ENCODE assay signal across 8 cellular contexts in genomic region chr11:72683782-72684200, GRCh38. TPM values are rescaled to one million over a fixed set of nuclear protein-coding genes. Genes with fewer than 3 reads are reported as not detected.
A peak's percentile ranks its signal among the peaks of the same experiment; 100 is the strongest.
DNase-seq lines count a peak whose midpoint lies in the region; ATAC-seq, FAIRE-seq and TF ChIP-seq lines count a peak whose summit lies in the region.

No MANE protein-coding gene starts in this region.

- no peak overlapping the region for H3K18ac ChIP-seq in H1 (ENCODE audit: extremely low read depth, low read length)

- H3K56ac ChIP-seq in H1 (replicated peaks; ENCODE audit: insufficient read length, low read depth, low read length), result no peak overlapping the region

- no peak overlapping the region for H3K14ac ChIP-seq in H1 (ENCODE audit: insufficient read length)

- H4K91ac ChIP-seq in H1 (replicated peaks; ENCODE audit: insufficient read length, low read length), result no peak overlapping the region

- H3K79me1 ChIP-seq in H1 (ENCODE audit: low read depth, low read length), result no peaks in the 10 kb centered on the region

- TF ChIP-seq RAD21 in H1 (IDR thresholded peaks at IDR 0.05 in 1 of 2, conservative IDR thresholded peaks at IDR 0.05 in 1 of 2; ENCODE audit: low read depth in 2 of 2, low read length in 2 of 2), result peak; percentile 95 to 98

- H3K27ac Mint-ChIP-seq in stimulated activated effector memory CD8-positive, alpha-beta T cell treated with anti-CD3 and anti-CD28 coated beads, Interleukin-12 subunit alpha, Interleukin-12 subunit beta, amount 100 ng/mL, for 72 hours, result peak overlapping the region; percentile 71

- TF ChIP-seq CTCF in A673 (conservative IDR thresholded peaks at IDR 0.05; ENCODE audit: low read depth, low read length), result peak; percentile 97
- TF ChIP-seq CTCF in H1 (IDR thresholded peaks at IDR 0.05; ENCODE audit: control extremely low read depth in 1 of 3, insufficient read depth in 1 of 3, low read depth in 1 of 3, low read length in 3 of 3), result peak; percentile 98 to 99 (median 99)

- H3K9me3 Mint-ChIP-seq in stimulated activated effector memory CD8-positive, alpha-beta T cell treated with anti-CD3 and anti-CD28 coated beads, Interleukin-12 subunit alpha, Interleukin-12 subunit beta, amount 100 ng/mL, for 72 hours, result no peaks in the 10 kb centered on the region

- H3K23ac ChIP-seq in H1 (ENCODE audit: insufficient read length), result no peak overlapping the region

- no peak overlapping the region for H2BK15ac ChIP-seq in H1 (ENCODE audit: low read length)

- H3K4ac ChIP-seq in H1 (replicated peaks; ENCODE audit: insufficient read length, low read depth, low read length), result no peak overlapping the region

- H3K36me3 ChIP-seq in A673 (ENCODE audit: insufficient read depth, low read length, poor library complexity, severe bottlenecking) (peaks cover 6% of the 10 kb centered on the region), H1 (ENCODE audit: control insufficient read depth in 2 of 4, insufficient read depth in 4 of 4, low read length in 3 of 4) (peaks cover 0 to 3% (median 0%) of the 10 kb centered on the region in 4 experiments; a peak in 2 of 8 replicates)

- H4K20me1 ChIP-seq in H1 (replicated peaks in 1 of 2; ENCODE audit: control insufficient read depth in 1 of 2, insufficient read depth in 2 of 2, low read length in 2 of 2), result peaks cover 9 to 21% of the 10 kb centered on the region in 2 experiments

- no peak overlapping the region for H2BK5ac ChIP-seq in H1 (ENCODE audit: low read depth, low read length)

- peak; percentile 60 for ATAC-seq in stimulated activated effector memory CD8-positive, alpha-beta T cell treated with anti-CD3 and anti-CD28 coated beads, Interleukin-12 subunit alpha, Interleukin-12 subunit beta, amount 100 ng/mL, for 72 hours
- no peak for ATAC-seq in GM21515 (IDR thresholded peaks at IDR 0.05; ENCODE audit: unreplicated experiment)

- no peak for TF ChIP-seq POLR2A in H1 (IDR thresholded peaks at IDR 0.05; ENCODE audit: control extremely low read depth in 1 of 2, low read depth in 2 of 2, low read length in 2 of 2)

- no peak for TF ChIP-seq EP300 in H1 (IDR thresholded peaks at IDR 0.05; ENCODE audit: borderline replicate concordance in 1 of 2, low read depth in 2 of 2, low read length in 2 of 2)

- no peak overlapping the region for H3K9ac ChIP-seq in H1 (replicated peaks in 1 of 4; ENCODE audit: extremely low read depth in 1 of 4, low read depth in 3 of 4, low read length in 3 of 4)

- FAIRE-seq in GM18507 (lab: Jason Lieb, UNC) (peak; percentile 66), H1 (lab: Jason Lieb, UNC) (peak; percentile 48)

- CTCF ChIA-PET in A673 (lab: Charles Lee), result interaction anchor here (0.6 to 2.2 kb wide), 15 partner anchors 9 to 229 kb away, joined by 3 to 33 read pairs (median 5); partner anchors contain the start of gene STARD10
- CTCF ChIA-PET in H1 (lab: Charles Lee; ENCODE audit: partially characterized antibody), result interaction anchor here (0.6 to 19.1 kb wide), 46 partner anchors 9 to 691 kb away, joined by 3 to 384 read pairs (median 5); partner anchors contain the start of genes PDE2A and STARD10

- H3K27ac ChIP-seq in A673 (ENCODE audit: low read depth, low read length, poor library complexity, severe bottlenecking), result no peak overlapping the region
- H3K27ac ChIP-seq in H1 (ENCODE audit: low read depth, low read length), result no peak overlapping the region

- no peak overlapping the region for H2AK5ac ChIP-seq in H1 (ENCODE audit: low read depth, low read length)

- peaks cover 5% of the 10 kb centered on the region for H3K27me3 ChIP-seq in A673 (replicated peaks; ENCODE audit: insufficient read depth, low read depth, low read length, poor library complexity)
- H3K27me3 ChIP-seq in H1 (replicated peaks in 1 of 4; ENCODE audit: control insufficient read depth in 3 of 4, extremely low read depth in 1 of 4, insufficient read depth in 3 of 4, low read length in 3 of 4), result peaks cover 0 to 5% (median under 1%) of the 10 kb centered on the region in 4 experiments; a peak in 2 of 7 replicates

- H2BK120ac ChIP-seq in H1 (replicated peaks; ENCODE audit: low read depth, low read length), result no peak overlapping the region

- H3K4me3 ChIP-seq in A673 (ENCODE audit: low read depth, low read length, poor library complexity, severe bottlenecking), result no peak overlapping the region
- no peak overlapping the region for H3K4me3 ChIP-seq in H1 (ENCODE audit: extremely low read depth in 1 of 4, insufficient read depth in 2 of 4, low read depth in 3 of 4, low read length in 4 of 4)

- peaks cover 76% of the 10 kb centered on the region for H3K4me1 Mint-ChIP-seq in stimulated activated effector memory CD8-positive, alpha-beta T cell treated with anti-CD3 and anti-CD28 coated beads, Interleukin-12 subunit alpha, Interleukin-12 subunit beta, amount 100 ng/mL, for 72 hours

- H3K4me3 Mint-ChIP-seq in stimulated activated effector memory CD8-positive, alpha-beta T cell treated with anti-CD3 and anti-CD28 coated beads, Interleukin-12 subunit alpha, Interleukin-12 subunit beta, amount 100 ng/mL, for 72 hours, result no peak overlapping the region

- H3K23me2 ChIP-seq in H1 (ENCODE audit: low read depth, low read length), result no peaks in the 10 kb centered on the region

- POLR2A ChIA-PET in A673 (lab: Charles Lee; ENCODE audit: low non-redundant PET) (no interaction called here), H1 (lab: Charles Lee; ENCODE audit: partially characterized antibody) (interaction anchor here (0.6 to 0.9 kb wide), 2 partner anchors 9 to 94 kb away, joined by 3 to 4 read pairs; no protein-coding TSS in a partner anchor)

- no peak overlapping the region for H4K8ac ChIP-seq in H1 (ENCODE audit: extremely low read depth, insufficient read depth, low read length)

- DNase-seq in A673 (ENCODE audit: low spot score), result peak; percentile 68
- peak; percentile 60 for DNase-seq in GM18507 (ENCODE audit: extremely low spot score, insufficient read length, low read depth)
- peak; percentile 4 for DNase-seq in NCI-H2196 treated with DMSO at 0.1 percent for 48 hours (lab: John Stamatoyannopoulos, UW; ENCODE audit: unreplicated experiment)
- DNase-seq in activated CD8-positive, alpha-beta memory T cell treated with anti-CD3 and anti-CD28 coated beads for 24 hours, result peak; percentile 92
- DNase-seq in H1 (ENCODE audit: low read depth in 1 of 2, low spot score in 2 of 2), result peak in 1 of 2 experiments; percentile 99
- DNase-seq in myocyte (ENCODE audit: low read depth), result peak; percentile 58
- peak; percentile 72 to 89 for DNase-seq in stimulated activated effector memory CD8-positive, alpha-beta T cell treated with anti-CD3 and anti-CD28 coated beads, Interleukin-12 subunit alpha, Interleukin-12 subunit beta, amount 100 ng/mL, for 72 hours (ENCODE audit: low spot score in 2 of 2)

- H3K4me1 ChIP-seq in A673 (ENCODE audit: insufficient read depth, low read length, poor library complexity, severe bottlenecking) (no peaks in the 10 kb centered on the region), H1 (replicated peaks in 1 of 4; ENCODE audit: control insufficient read depth in 3 of 4, insufficient read depth in 4 of 4, low read length in 3 of 4) (peaks cover 0 to 16% (median 6%) of the 10 kb centered on the region in 4 experiments; a peak in 4 of 7 replicates)

- H3K79me2 ChIP-seq in H1 (ENCODE audit: control insufficient read depth in 1 of 2, insufficient read depth in 2 of 2, low read length in 2 of 2), result no peaks in the 10 kb centered on the region

- no peak overlapping the region; the same call in 1 of the 2 replicates for H2BK12ac ChIP-seq in H1 (ENCODE audit: low read depth, low read length)

- WGBS in H1 (ENCODE audit: extremely low coverage in 1 of 2, insufficient coverage in 1 of 2, insufficient read length in 1 of 2, insufficient replicate concordance in 2 of 2, low coverage in 1 of 2, low lambda C conversion rate in 2 of 2, missing lambda C conversion rate in 1 of 2), 2 experiments, result 43% methylated on average over 7 of the region's 7 CpGs; no CpG with 5 or more reads in 1 of the 2 experiments

- BruUV-seq in A673 (replicated peaks; lab: Mats Ljungman, UMichigan), result no TSS peak

- no peak overlapping the region for H2BK20ac ChIP-seq in H1 (ENCODE audit: low read length)

- H3K36me3 Mint-ChIP-seq in stimulated activated effector memory CD8-positive, alpha-beta T cell treated with anti-CD3 and anti-CD28 coated beads, Interleukin-12 subunit alpha, Interleukin-12 subunit beta, amount 100 ng/mL, for 72 hours, result peaks cover 94% of the 10 kb centered on the region

- H4K5ac ChIP-seq in H1 (ENCODE audit: insufficient read length, low read depth, low read length), result no peak overlapping the region

- no peaks in the 10 kb centered on the region for H3K9me3 ChIP-seq in A673 (ENCODE audit: low read depth, low read length, poor library complexity, severe bottlenecking)
- H3K9me3 ChIP-seq in H1 (ENCODE audit: insufficient read depth in 2 of 2, low read depth in 1 of 2, low read length in 1 of 2), result no peaks in the 10 kb centered on the region

- no peak overlapping the region for H2AFZ ChIP-seq in H1 (ENCODE audit: low read length)

- H3K4me2 ChIP-seq in H1 (ENCODE audit: insufficient read depth in 1 of 2, low read depth in 2 of 2, low read length in 2 of 2), result no peak overlapping the region

- intact Hi-C loops in A673 (cut with micrococcal nuclease; ENCODE audit: unreplicated experiment), result loop anchor here (1.0 to 5.0 kb wide), 2 partner anchors 98 to 201 kb away; no protein-coding TSS in a partner anchor

TF ChIP-seq in H1, 55 proteins besides CTCF, POLR2A, EP300 and RAD21 (continues in another document):
- TF ChIP-seq MAFK (IDR thresholded peaks at IDR 0.05; ENCODE audit: low read depth, low read length) (no peak), POLR2AphosphoS5 (IDR thresholded peaks at IDR 0.05; ENCODE audit: low read depth, low read length) (peak; percentile 46), GABPA (IDR thresholded peaks at IDR 0.05; ENCODE audit: borderline replicate concordance, insufficient read depth, low read length) (peak; percentile 69; the same call in 1 of the 2 replicates), CBX8 (IDR thresholded peaks at IDR 0.05; ENCODE audit: borderline replicate concordance, low read depth, low read length) (no peak), BACH1 (IDR thresholded peaks at IDR 0.05; ENCODE audit: low read length) (peak; percentile 16; the same call in 1 of the 2 replicates), CEBPB (IDR thresholded peaks at IDR 0.05; ENCODE audit: low read depth, low read length) (peak; percentile 17; the same call in 1 of the 2 replicates), CREB1 (IDR thresholded peaks at IDR 0.05) (peak; percentile 24; the same call in 1 of the 2 replicates)

RNA-seq across cellular contexts. Expression of gene PDE2A, which starts 9.6 kb away (rescaled TPM):
- 0.58 and 1.2 TPM in 2 replicates for total RNA-seq in A673 (2021)
- 3.4 and 5.0 TPM in 2 replicates for total RNA-seq in H1 (2021; fragmentation: NEBNext Ultra II Directional; extraction: Animal tissue kit (Norgen Biotek cat#: 25700))
- 7.1 and 10.0 TPM in 2 replicates for polyA plus RNA-seq in H1 (2011; rRNA removed)
- polyA plus RNA-seq in H1 (2011; cell fraction: cytosol; rRNA removed), result 5.7 TPM
- 14.6 TPM for polyA plus RNA-seq in H1 (2011; cell fraction: nucleus; rRNA removed)
- polyA plus RNA-seq in H1 (2012, experiment 1 of 2), result 1.8 to 6.8 TPM (median 3.9 TPM) in 4 replicates
- 2.9 TPM for polyA plus RNA-seq in H1 (2012, experiment 2 of 2)
- polyA plus RNA-seq in H1 (2013, experiment 1 of 2), result 4.1 TPM
- polyA plus RNA-seq in H1 (2013, experiment 2 of 2), result 4.8 TPM
- polyA minus RNA-seq in H1 (2011; rRNA and poly(A)+ RNA removed), result 5.9 and 10.1 TPM in 2 replicates
- polyA minus RNA-seq in H1 (2011; cell fraction: cytosol; rRNA and poly(A)+ RNA removed), result 2.1 TPM
- 6.0 TPM for polyA minus RNA-seq in H1 (2011; cell fraction: nucleus; rRNA and poly(A)+ RNA removed)
- total RNA-seq in myocyte, result 18.6 and 35.3 TPM in 2 replicates
- 4.5 TPM for polyA plus RNA-seq in myocyte (2012)
